24 cellular contexts compared by ENCODE assay signal in genomic region chr1:44425327-44426082, GRCh38. TPM values are rescaled to one million over a fixed set of nuclear protein-coding genes. Genes with fewer than 3 reads are reported as not detected.
DNase-seq lines count a peak whose midpoint lies in the region; ATAC-seq lines count a peak whose summit lies in the region.
"Had no signal": no experiment of that assay in that cellular context is flagged by ENCODE, and none has a peak within 500 bp of the region (broad histone marks: within the 10 kb centered on the region; RNA-seq: fewer than 3 reads in every experiment).

No MANE protein-coding gene starts in this region.

- intact Hi-C loops in Right ventricle myocardium superior (cut with DNase I), result loop anchor here (10.0 kb wide), 1 partner anchor 69 kb away; no protein-coding TSS in a partner anchor
- intact Hi-C loops in left cardiac atrium (cut with DNase I), result no loop called here

- DNase-seq in Right ventricle myocardium superior (peak; percentile 45), left cardiac atrium (no peak), NCI-H510A treated with DMSO at 0.1 percent for 48 hours (lab: John Stamatoyannopoulos, UW) (peak; percentile 79), NOMO-1 (lab: John Stamatoyannopoulos, UW; ENCODE audit: unreplicated experiment in 2 of 2) (no peak), SIG-M5 treated with dmso at 0.1 percent for 504 hours (lab: John Stamatoyannopoulos, UW; ENCODE audit: unreplicated experiment) (no peak)
- DNase-seq: ACHN; activated CD4-positive, alpha-beta memory T cell treated with anti-CD3 and anti-CD28 coated beads, Interleukin-2, amount 10 ng/mL, durations not matched to agents 7 days and 5 days; activated CD4-positive, alpha-beta T cell treated with anti-CD3 and anti-CD28 coated beads for 1 hour; anterior cingulate cortex; COR-L47; DMS53; GF-D8; hippocampal formation; KBM-7; left colon; naive thymus-derived CD4-positive, alpha-beta T cell; NCI-H146; occipital lobe; stimulated activated CD4-positive, alpha-beta T cell treated with anti-CD3 and anti-CD28 coated beads, Interleukin-1b, Interleukin-23, amount 100 ng/mL, for 48 hours; stomach; transverse colon had no signal

- H3K27ac ChIP-seq in cingulate gyrus (ENCODE audit: low read depth, low read length), result peak overlapping the region; percentile 39
- H3K27ac ChIP-seq: gastroesophageal sphincter, stomach, transverse colon had no signal

- ATAC-seq in Right ventricle myocardium superior (ENCODE audit: poor library complexity), result peak; percentile 77
- ATAC-seq in left cardiac atrium, result no peak
- ATAC-seq in HG03442 (IDR thresholded peaks at IDR 0.05; ENCODE audit: unreplicated experiment), result no peak
- ATAC-seq: gastroesophageal sphincter; left colon; naive thymus-derived CD4-positive, alpha-beta T cell had no signal

RNA-seq across cellular contexts. Expression of gene RNF220, which starts 20.4 kb away (rescaled TPM):
- total RNA-seq in Right ventricle myocardium superior (72.5 TPM), left cardiac atrium (10 to 100 TPM; 67.4 to 68.9 TPM)

Comparison
In these comparisons a context has a peak if more than half of its experiments do, and no peak if none do; other contexts are left out.
1. DNase-seq: peak in Right ventricle myocardium superior (single experiment) and NCI-H510A treated with DMSO at 0.1 percent for 48 hours (single experiment); none in left cardiac atrium (single experiment), NOMO-1 (0 of 2) and SIG-M5 treated with dmso at 0.1 percent for 504 hours (single experiment).